In the genomic region with DNA sequence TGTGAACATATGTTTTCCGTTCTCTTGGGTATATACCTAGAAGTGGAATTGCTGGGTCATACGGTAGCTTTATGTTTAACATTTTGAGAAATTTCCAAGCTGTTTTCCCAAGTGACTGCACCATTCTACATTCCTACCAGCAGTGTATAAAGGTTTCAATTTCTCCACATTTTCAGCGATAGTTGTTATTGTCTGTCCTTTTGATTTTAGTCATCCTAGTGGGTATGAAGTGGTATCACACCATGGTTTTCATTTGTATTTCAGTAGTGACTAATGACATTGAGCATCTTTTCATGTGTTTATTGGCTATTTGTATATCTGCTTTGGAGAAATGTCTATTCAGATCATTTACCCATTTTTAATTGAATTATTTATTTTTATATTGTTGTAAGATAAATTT, we compare ENCODE assay signal across 2 cellular contexts.
TF ChIP-seq lines count a peak whose summit lies in the region.

No MANE protein-coding gene starts in this region.

TF ChIP-seq in A549, 52 proteins besides CTCF, POLR2A, EP300 and RAD21:
- no peak for TF ChIP-seq ZC3H11A (IDR thresholded peaks at IDR 0.05)
- 0 out of 2 replicates have a peak, but pooled peaks have one; percentile 23 for TF ChIP-seq RFX5 (IDR thresholded peaks at IDR 0.05)

TF ChIP-seq in WTC11, 78 proteins besides CTCF, POLR2A, EP300 and RAD21:
- TF ChIP-seq ATF3 (CRISPR knock-in tag; conservative IDR thresholded peaks at IDR 0.05) (no peak), ELF4 (CRISPR knock-in tag; IDR thresholded peaks at IDR 0.05; ENCODE audit: low read depth) (no peak), NR2C2 (CRISPR knock-in tag; IDR thresholded peaks at IDR 0.05) (no peak)
- TF ChIP-seq, protein P1, sequence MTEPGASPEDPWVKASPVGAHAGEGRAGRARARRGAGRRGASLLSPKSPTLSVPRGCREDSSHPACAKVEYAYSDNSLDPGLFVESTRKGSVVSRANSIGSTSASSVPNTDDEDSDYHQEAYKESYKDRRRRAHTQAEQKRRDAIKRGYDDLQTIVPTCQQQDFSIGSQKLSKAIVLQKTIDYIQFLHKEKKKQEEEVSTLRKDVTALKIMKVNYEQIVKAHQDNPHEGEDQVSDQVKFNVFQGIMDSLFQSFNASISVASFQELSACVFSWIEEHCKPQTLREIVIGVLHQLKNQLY (CRISPR knock-in tag; IDR thresholded peaks at IDR 0.05), result no peak
